Comparison of ENCODE assay signal across 1 cellular context in the genomic region with DNA sequence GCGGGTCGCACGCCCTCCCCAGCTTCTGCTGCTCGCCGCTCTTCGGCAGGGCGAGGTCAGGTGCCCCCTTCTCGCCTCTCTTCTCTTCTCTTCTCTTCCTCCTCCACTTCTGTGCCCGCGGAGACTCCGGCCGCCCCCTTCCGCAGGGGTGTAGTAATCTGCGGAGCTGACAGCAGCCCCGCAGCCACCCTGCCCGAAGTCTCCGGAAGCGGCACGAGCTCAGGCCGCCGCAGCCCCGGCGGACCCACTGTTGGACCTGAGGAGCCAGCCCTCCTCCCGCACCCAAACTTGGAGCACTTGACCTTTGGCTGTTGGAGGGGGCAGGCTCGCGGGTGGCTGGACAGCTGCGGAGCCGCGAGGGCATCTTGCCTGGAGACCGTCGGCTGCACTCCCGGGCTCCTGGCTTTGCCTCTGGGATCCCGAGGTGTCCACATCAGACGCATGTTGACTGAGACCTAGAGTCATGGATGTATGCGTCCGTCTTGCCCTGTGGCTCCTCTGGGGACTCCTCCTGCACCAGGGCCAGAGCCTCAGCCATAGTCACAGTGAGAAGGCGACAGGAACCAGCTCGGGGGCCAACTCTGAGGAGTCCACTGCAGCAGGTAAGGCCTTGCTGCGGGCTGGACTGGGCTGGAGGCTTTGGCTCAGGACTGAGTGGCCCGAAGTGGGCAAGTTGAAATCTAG.
TF ChIP-seq lines count a peak whose summit lies in the region.

No MANE protein-coding gene starts in this region.

TF ChIP-seq in HEK293, 187 proteins besides CTCF, POLR2A, EP300 and RAD21 (continued from another document and continues in another):
- TF ChIP-seq HOXD13 (CRISPR knock-in tag; IDR thresholded peaks at IDR 0.05; ENCODE audit: borderline replicate concordance) (0 out of 2 replicates have a peak, but pooled peaks have one; percentile 33), REPIN1 (tag by site-specific recombination; IDR thresholded peaks at IDR 0.05; ENCODE audit: low read depth) (no peak), ZNF133 (tag by site-specific recombination; IDR thresholded peaks at IDR 0.05) (no peak), ZNF121 (tag by site-specific recombination; IDR thresholded peaks at IDR 0.05) (no peak), SP7 (tag by site-specific recombination; IDR thresholded peaks at IDR 0.05) (peak; percentile 8; the same call in 1 of the 2 replicates), ZNF292 (tag by site-specific recombination; IDR thresholded peaks at IDR 0.05; ENCODE audit: borderline replicate concordance, low read depth) (no peak), ZFP41 (tag by site-specific recombination; IDR thresholded peaks at IDR 0.05; ENCODE audit: borderline replicate concordance) (no peak), ZNF140 (tag by site-specific recombination; IDR thresholded peaks at IDR 0.05) (no peak), RBAK (tag by site-specific recombination; IDR thresholded peaks at IDR 0.05) (no peak), GLIS1 (tag by site-specific recombination; IDR thresholded peaks at IDR 0.05) (no peak), KLF9 (tag by site-specific recombination; IDR thresholded peaks at IDR 0.05; ENCODE audit: low read depth) (no peak), ZNF132 (tag by site-specific recombination; IDR thresholded peaks at IDR 0.05; ENCODE audit: borderline replicate concordance) (no peak), ZNF433 (tag by site-specific recombination; IDR thresholded peaks at IDR 0.05; ENCODE audit: low read depth) (no peak), ZFP37 (tag by site-specific recombination; IDR thresholded peaks at IDR 0.05) (no peak), EGR2 (tag by site-specific recombination; IDR thresholded peaks at IDR 0.05; ENCODE audit: low read depth) (peak; percentile 32; the same call in 1 of the 2 replicates), GFI1B (tag by site-specific recombination; IDR thresholded peaks at IDR 0.05) (no peak), ZNF585B (tag by site-specific recombination; IDR thresholded peaks at IDR 0.05) (no peak), GLI2 (tag by site-specific recombination; IDR thresholded peaks at IDR 0.05; ENCODE audit: borderline replicate concordance, low read depth) (no peak), ZNF830 (tag by site-specific recombination; IDR thresholded peaks at IDR 0.05; ENCODE audit: low read depth) (no peak), ZNF266 (tag by site-specific recombination; IDR thresholded peaks at IDR 0.05; ENCODE audit: low read depth) (no peak), HOXC10 (CRISPR knock-in tag; IDR thresholded peaks at IDR 0.05) (no peak), ZNF600 (tag by site-specific recombination; IDR thresholded peaks at IDR 0.05) (no peak), ZBTB17 (tag by site-specific recombination; IDR thresholded peaks at IDR 0.05) (peak; percentile 75), ZSCAN23 (tag by site-specific recombination; IDR thresholded peaks at IDR 0.05) (no peak), ZNF654 (tag by site-specific recombination; IDR thresholded peaks at IDR 0.05; ENCODE audit: low read depth) (no peak), ZBTB1 (tag by site-specific recombination; IDR thresholded peaks at IDR 0.05) (no peak), GLI4 (tag by site-specific recombination; IDR thresholded peaks at IDR 0.05) (no peak), IKZF3 (tag by site-specific recombination; IDR thresholded peaks at IDR 0.05) (no peak), ZNF626 (tag by site-specific recombination; IDR thresholded peaks at IDR 0.05) (no peak), FEZF1 (tag by site-specific recombination; IDR thresholded peaks at IDR 0.05) (no peak), ZNF560 (tag by site-specific recombination; IDR thresholded peaks at IDR 0.05; ENCODE audit: borderline replicate concordance) (no peak), ZNF416 (tag by site-specific recombination; IDR thresholded peaks at IDR 0.05) (no peak), KLF16 (tag by site-specific recombination; IDR thresholded peaks at IDR 0.05) (0 out of 2 replicates have a peak, but pooled peaks have one; percentile 31), KLF8 (tag by site-specific recombination; IDR thresholded peaks at IDR 0.05) (no peak), KLF10 (tag by site-specific recombination; IDR thresholded peaks at IDR 0.05) (no peak)
- TF ChIP-seq, protein P1, sequence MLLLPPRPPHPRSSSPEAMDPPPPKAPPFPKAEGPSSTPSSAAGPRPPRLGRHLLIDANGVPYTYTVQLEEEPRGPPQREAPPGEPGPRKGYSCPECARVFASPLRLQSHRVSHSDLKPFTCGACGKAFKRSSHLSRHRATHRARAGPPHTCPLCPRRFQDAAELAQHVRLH (tag by site-specific recombination; IDR thresholded peaks at IDR 0.05), result no peak
- TF ChIP-seq, protein P2, sequence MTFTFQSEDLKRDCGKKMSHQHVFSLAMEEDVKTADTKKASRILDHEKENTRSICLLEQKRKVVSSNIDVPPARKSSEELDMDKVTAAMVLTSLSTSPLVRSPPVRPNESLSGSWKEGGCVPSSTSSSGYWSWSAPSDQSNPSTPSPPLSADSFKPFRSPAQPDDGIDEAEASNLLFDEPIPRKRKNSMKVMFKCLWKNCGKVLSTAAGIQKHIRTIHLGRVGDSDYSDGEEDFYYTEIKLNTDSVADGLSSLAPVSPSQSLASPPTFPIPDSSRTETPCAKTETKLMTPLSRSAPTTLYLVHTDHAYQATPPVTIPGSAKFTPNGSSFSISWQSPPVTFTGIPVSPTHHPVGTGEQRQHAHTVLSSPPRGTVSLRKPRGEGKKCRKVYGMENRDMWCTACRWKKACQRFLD (tag by site-specific recombination; IDR thresholded peaks at IDR 0.05), result no peak
- TF ChIP-seq, protein P3, sequence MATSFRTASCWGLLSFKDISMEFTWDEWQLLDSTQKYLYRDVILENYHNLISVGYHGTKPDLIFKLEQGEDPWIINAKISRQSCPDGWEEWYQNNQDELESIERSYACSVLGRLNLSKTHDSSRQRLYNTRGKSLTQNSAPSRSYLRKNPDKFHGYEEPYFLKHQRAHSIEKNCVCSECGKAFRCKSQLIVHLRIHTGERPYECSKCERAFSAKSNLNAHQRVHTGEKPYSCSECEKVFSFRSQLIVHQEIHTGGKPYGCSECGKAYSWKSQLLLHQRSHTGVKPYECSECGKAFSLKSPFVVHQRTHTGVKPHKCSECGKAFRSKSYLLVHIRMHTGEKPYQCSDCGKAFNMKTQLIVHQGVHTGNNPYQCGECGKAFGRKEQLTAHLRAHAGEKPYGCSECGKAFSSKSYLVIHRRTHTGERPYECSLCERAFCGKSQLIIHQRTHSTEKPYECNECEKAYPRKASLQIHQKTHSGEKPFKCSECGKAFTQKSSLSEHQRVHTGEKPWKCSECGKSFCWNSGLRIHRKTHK (tag by site-specific recombination; IDR thresholded peaks at IDR 0.05), result no peak
- TF ChIP-seq, protein P4, sequence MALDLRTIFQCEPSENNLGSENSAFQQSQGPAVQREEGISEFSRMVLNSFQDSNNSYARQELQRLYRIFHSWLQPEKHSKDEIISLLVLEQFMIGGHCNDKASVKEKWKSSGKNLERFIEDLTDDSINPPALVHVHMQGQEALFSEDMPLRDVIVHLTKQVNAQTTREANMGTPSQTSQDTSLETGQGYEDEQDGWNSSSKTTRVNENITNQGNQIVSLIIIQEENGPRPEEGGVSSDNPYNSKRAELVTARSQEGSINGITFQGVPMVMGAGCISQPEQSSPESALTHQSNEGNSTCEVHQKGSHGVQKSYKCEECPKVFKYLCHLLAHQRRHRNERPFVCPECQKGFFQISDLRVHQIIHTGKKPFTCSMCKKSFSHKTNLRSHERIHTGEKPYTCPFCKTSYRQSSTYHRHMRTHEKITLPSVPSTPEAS (tag by site-specific recombination; IDR thresholded peaks at IDR 0.05), result no peak
- TF ChIP-seq, protein P5, sequence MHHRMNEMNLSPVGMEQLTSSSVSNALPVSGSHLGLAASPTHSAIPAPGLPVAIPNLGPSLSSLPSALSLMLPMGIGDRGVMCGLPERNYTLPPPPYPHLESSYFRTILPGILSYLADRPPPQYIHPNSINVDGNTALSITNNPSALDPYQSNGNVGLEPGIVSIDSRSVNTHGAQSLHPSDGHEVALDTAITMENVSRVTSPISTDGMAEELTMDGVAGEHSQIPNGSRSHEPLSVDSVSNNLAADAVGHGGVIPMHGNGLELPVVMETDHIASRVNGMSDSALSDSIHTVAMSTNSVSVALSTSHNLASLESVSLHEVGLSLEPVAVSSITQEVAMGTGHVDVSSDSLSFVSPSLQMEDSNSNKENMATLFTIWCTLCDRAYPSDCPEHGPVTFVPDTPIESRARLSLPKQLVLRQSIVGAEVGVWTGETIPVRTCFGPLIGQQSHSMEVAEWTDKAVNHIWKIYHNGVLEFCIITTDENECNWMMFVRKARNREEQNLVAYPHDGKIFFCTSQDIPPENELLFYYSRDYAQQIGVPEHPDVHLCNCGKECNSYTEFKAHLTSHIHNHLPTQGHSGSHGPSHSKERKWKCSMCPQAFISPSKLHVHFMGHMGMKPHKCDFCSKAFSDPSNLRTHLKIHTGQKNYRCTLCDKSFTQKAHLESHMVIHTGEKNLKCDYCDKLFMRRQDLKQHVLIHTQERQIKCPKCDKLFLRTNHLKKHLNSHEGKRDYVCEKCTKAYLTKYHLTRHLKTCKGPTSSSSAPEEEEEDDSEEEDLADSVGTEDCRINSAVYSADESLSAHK (tag by site-specific recombination; IDR thresholded peaks at IDR 0.05), result no peak
- TF ChIP-seq, protein P6, sequence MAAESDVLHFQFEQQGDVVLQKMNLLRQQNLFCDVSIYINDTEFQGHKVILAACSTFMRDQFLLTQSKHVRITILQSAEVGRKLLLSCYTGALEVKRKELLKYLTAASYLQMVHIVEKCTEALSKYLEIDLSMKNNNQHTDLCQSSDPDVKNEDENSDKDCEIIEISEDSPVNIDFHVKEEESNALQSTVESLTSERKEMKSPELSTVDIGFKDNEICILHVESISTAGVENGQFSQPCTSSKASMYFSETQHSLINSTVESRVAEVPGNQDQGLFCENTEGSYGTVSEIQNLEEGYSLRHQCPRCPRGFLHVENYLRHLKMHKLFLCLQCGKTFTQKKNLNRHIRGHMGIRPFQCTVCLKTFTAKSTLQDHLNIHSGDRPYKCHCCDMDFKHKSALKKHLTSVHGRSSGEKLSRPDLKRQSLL (tag by site-specific recombination; IDR thresholded peaks at IDR 0.05), result no peak
- TF ChIP-seq, protein P7, sequence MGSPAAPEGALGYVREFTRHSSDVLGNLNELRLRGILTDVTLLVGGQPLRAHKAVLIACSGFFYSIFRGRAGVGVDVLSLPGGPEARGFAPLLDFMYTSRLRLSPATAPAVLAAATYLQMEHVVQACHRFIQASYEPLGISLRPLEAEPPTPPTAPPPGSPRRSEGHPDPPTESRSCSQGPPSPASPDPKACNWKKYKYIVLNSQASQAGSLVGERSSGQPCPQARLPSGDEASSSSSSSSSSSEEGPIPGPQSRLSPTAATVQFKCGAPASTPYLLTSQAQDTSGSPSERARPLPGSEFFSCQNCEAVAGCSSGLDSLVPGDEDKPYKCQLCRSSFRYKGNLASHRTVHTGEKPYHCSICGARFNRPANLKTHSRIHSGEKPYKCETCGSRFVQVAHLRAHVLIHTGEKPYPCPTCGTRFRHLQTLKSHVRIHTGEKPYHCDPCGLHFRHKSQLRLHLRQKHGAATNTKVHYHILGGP (tag by site-specific recombination; IDR thresholded peaks at IDR 0.05), result no peak
- TF ChIP-seq, protein P8, sequence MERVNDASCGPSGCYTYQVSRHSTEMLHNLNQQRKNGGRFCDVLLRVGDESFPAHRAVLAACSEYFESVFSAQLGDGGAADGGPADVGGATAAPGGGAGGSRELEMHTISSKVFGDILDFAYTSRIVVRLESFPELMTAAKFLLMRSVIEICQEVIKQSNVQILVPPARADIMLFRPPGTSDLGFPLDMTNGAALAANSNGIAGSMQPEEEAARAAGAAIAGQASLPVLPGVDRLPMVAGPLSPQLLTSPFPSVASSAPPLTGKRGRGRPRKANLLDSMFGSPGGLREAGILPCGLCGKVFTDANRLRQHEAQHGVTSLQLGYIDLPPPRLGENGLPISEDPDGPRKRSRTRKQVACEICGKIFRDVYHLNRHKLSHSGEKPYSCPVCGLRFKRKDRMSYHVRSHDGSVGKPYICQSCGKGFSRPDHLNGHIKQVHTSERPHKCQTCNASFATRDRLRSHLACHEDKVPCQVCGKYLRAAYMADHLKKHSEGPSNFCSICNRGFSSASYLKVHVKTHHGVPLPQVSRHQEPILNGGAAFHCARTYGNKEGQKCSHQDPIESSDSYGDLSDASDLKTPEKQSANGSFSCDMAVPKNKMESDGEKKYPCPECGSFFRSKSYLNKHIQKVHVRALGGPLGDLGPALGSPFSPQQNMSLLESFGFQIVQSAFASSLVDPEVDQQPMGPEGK (tag by site-specific recombination; IDR thresholded peaks at IDR 0.05), result no peak; the same call in 1 of the 2 replicates
- TF ChIP-seq, protein P9, sequence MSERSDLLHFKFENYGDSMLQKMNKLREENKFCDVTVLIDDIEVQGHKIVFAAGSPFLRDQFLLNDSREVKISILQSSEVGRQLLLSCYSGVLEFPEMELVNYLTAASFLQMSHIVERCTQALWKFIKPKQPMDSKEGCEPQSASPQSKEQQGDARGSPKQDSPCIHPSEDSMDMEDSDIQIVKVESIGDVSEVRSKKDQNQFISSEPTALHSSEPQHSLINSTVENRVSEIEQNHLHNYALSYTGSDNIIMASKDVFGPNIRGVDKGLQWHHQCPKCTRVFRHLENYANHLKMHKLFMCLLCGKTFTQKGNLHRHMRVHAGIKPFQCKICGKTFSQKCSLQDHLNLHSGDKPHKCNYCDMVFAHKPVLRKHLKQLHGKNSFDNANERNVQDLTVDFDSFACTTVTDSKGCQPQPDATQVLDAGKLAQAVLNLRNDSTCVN (tag by site-specific recombination; optimal IDR thresholded peaks at IDR 0.05), result no peak
- TF ChIP-seq, protein P10, sequence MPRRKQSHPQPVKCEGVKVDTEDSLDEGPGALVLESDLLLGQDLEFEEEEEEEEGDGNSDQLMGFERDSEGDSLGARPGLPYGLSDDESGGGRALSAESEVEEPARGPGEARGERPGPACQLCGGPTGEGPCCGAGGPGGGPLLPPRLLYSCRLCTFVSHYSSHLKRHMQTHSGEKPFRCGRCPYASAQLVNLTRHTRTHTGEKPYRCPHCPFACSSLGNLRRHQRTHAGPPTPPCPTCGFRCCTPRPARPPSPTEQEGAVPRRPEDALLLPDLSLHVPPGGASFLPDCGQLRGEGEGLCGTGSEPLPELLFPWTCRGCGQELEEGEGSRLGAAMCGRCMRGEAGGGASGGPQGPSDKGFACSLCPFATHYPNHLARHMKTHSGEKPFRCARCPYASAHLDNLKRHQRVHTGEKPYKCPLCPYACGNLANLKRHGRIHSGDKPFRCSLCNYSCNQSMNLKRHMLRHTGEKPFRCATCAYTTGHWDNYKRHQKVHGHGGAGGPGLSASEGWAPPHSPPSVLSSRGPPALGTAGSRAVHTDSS (tag by site-specific recombination; IDR thresholded peaks at IDR 0.05), result no peak
- TF ChIP-seq, protein P11, sequence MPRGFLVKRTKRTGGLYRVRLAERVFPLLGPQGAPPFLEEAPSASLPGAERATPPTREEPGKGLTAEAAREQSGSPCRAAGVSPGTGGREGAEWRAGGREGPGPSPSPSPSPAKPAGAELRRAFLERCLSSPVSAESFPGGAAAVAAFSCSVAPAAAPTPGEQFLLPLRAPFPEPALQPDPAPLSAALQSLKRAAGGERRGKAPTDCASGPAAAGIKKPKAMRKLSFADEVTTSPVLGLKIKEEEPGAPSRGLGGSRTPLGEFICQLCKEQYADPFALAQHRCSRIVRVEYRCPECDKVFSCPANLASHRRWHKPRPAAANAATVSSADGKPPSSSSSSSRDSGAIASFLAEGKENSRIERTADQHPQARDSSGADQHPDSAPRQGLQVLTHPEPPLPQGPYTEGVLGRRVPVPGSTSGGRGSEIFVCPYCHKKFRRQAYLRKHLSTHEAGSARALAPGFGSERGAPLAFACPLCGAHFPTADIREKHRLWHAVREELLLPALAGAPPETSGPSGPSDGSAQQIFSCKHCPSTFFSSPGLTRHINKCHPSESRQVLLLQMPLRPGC (tag by site-specific recombination; IDR thresholded peaks at IDR 0.05), result no peak
